In the genomic region with DNA sequence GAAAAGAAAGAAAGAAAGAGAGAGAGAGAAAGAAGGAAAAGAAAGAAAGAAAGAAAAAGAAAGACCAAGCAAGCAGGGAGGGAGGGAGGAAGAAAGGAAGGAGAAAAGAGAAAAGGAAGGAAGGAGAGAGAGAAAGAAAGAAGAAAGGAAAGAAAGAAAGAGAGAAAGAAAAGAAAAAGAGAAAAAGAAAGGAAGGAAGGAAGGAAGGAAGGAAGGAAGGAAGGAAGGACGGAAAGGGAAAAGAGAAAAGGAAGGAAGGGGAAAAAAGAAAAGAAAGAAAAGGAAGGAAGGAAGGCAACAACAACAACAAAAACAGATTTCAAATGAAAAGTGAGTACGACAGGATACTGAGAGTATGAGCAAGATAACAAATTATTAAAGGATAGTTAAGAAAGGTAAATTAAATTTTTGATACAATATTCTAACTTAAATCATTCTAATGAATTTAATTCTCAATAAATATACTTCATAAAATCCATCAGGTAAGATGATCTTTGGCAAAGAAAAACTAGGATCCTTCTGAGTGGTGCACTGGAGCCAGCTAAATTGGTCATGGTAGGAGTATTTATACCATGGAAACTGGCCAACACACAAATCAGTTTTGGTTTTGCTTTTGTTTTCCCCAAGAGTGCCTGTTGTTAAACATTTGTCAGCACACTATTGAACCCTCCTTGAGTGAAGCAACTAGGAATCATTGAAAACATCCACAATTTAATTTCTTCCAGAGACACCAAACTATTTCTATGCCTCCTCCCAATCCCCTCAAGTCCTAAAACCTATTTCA, we compare ENCODE assay signal across 8 cellular contexts. TPM values are rescaled to one million over a fixed set of nuclear protein-coding genes. Genes with fewer than 3 reads are reported as not detected.
DNase-seq lines count a peak whose midpoint lies in the region; ATAC-seq and TF ChIP-seq lines count a peak whose summit lies in the region.

No MANE protein-coding gene starts in this region.

- peaks cover 6% of the 10 kb centered on the region for H3K9me3 Mint-ChIP-seq in Caco-2 (ENCODE audit: unreplicated experiment)

- DNase-seq in activated CD4-positive, CD25-positive, alpha-beta regulatory T cell (lab: John Stamatoyannopoulos, UW) = no peak
- DNase-seq in NCI-H2107 (lab: John Stamatoyannopoulos, UW) (peak; percentile 49), non-pigmented ciliary epithelial cell (ENCODE audit: low read depth) (peak; percentile 13), Caco-2 (no peak), substantia nigra (lab: John Stamatoyannopoulos, UW) (no peak)
- DNase-seq in central memory CD4-positive, alpha-beta T cell = peak; percentile 38

- no TSS peak for BruUV-seq in Caco-2 (replicated peaks; lab: Mats Ljungman, UMichigan)

- no peak overlapping the region for H3K4me3 ChIP-seq in Caco-2 (ENCODE audit: low read depth, low read length)

- CTCF ChIA-PET in Caco-2 (lab: Charles Lee) = no interaction called here

- H3K9me3 ChIP-seq in Caco-2 = no peaks in the 10 kb centered on the region

- no peaks in the 10 kb centered on the region for H3K36me3 ChIP-seq in Caco-2 (ENCODE audit: control insufficient read depth, insufficient read depth, low read length)

- POLR2A ChIA-PET in Caco-2 (lab: Charles Lee) = no interaction called here

- H3K36me3 Mint-ChIP-seq in Caco-2 (ENCODE audit: insufficient read depth, unreplicated experiment) = no peaks in the 10 kb centered on the region

- peaks cover 17% of the 10 kb centered on the region; the same call in 1 of the 2 replicates for H3K4me1 ChIP-seq in Caco-2

- intact Hi-C loops in Caco-2 (cut with micrococcal nuclease; ENCODE audit: unreplicated experiment) = loop anchor here (1.0 kb wide), 1 partner anchor 26 kb away; no protein-coding TSS in a partner anchor

- no peak overlapping the region for H3K27ac ChIP-seq in substantia nigra (ENCODE audit: low read depth, low read length, poor library complexity, severe bottlenecking)

- ATAC-seq in activated CD4-positive, CD25-positive, alpha-beta regulatory T cell treated with anti-CD3 and anti-CD28 coated beads, Interleukin-2, amount 50 U/mL, for 24 hours = peak; percentile 75
- ATAC-seq in HG02588 (IDR thresholded peaks at IDR 0.05; ENCODE audit: unreplicated experiment) = peak; percentile 89

- no peak for TF ChIP-seq CTCF in Caco-2 (IDR thresholded peaks at IDR 0.05; ENCODE audit: insufficient read depth in 1 of 2, low read depth in 1 of 2, low read length in 1 of 2, severe bottlenecking in 1 of 2, unreplicated experiment in 1 of 2)

- H3K4me3 Mint-ChIP-seq in Caco-2 (ENCODE audit: unreplicated experiment) = no peak overlapping the region

- H3K27ac Mint-ChIP-seq in Caco-2 (ENCODE audit: unreplicated experiment) = no peak overlapping the region

- H3K27me3 ChIP-seq in Caco-2 (replicated peaks; ENCODE audit: control insufficient read depth, insufficient read depth, low read length) = no peaks in the 10 kb centered on the region

- H3K4me1 Mint-ChIP-seq in Caco-2 (ENCODE audit: low read depth, unreplicated experiment) = peaks cover 19% of the 10 kb centered on the region

- peaks cover 4% of the 10 kb centered on the region for H3K27me3 Mint-ChIP-seq in Caco-2 (ENCODE audit: insufficient read depth, unreplicated experiment)

RNA-seq across cellular contexts. Expression of a gene that starts 56.1 kb away (rescaled TPM):
- total RNA-seq in Caco-2 (2022) = 24.4 and 24.6 TPM in 2 replicates

Comparison
In these comparisons a context has a peak if more than half of its experiments do, and no peak if none do; other contexts are left out.
1. DNase-seq: peak in NCI-H2107 (single experiment), central memory CD4-positive, alpha-beta T cell (single experiment) and non-pigmented ciliary epithelial cell (single experiment); none in activated CD4-positive, CD25-positive, alpha-beta regulatory T cell (0 of 4), Caco-2 (0 of 2) and substantia nigra (0 of 49).